In the genomic region with DNA sequence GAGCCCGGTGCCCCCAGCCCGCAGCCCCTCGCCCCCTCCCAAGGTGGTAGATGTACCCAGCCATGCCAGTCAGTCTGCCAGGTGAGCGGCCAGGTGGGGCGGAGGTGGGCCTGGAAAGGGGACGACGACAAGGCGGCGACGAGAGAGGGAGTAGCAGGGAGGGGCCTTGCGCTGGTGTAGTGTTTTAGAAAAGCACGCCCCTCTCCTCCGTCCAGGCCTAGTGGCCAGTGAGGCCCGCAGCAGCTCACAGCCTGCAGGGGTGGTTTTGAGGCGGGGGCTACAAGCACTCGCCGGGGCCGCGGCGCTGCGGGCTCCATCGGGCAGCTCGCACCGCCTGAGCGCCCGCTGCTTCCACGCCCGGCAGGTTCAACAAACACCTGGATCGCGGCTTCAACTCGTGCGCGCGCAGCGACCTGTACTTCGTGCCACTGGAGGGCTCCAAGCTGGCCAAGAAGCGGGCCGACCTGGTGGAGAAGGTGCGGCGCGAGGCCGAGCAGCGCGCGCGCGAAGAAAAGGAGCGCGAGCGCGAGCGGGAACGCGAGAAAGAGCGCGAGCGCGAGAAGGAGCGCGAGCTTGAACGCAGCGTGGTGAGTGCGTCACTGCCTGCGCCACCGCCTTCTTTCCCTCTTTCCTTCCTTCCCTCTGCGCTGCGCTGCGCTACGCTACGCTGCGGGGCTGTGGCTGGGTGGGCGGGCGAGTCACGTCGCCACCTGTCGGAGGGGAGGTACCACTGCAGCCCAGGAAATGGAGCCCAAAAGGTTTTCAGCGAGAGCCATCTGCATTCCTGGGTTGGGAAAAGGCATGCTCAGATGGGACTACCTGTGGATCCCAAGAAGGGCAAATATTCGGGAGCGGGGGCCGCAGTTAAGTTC, we compare ENCODE assay signal across 8 cellular contexts. TPM values are rescaled to one million over a fixed set of nuclear protein-coding genes. Genes with fewer than 3 reads are reported as not detected.
DNase-seq lines count a peak whose midpoint lies in the region; FAIRE-seq and TF ChIP-seq lines count a peak whose summit lies in the region.

No MANE protein-coding gene starts in this region.

- no peak for TF ChIP-seq EP300 in suprapubic skin (IDR thresholded peaks at IDR 0.05)

- 1% methylated on average over 31 of the region's 80 CpGs for WGBS in suprapubic skin

- no peaks in the 10 kb centered on the region for H3K27me3 Mint-ChIP-seq in activated naive CD4-positive, alpha-beta T cell treated with anti-CD3 and anti-CD28 coated beads, Interleukin-2, amount 10 ng/mL, durations not matched to agents 7 days and 5 days

- H3K27ac ChIP-seq in neutrophil (peak overlapping the region; percentile 85), suprapubic skin (peak overlapping the region; percentile 94)

- H3K9me3 ChIP-seq in neutrophil (no peaks in the 10 kb centered on the region), suprapubic skin (no peaks in the 10 kb centered on the region)

- in situ Hi-C loops in SK-MEL-5 (cut with HindIII; ENCODE audit: low pct_unique_long_range_greater_than_20kb, low sequenced_read_pairs): no loop called here

- H3K4me3 Mint-ChIP-seq in activated naive CD4-positive, alpha-beta T cell treated with anti-CD3 and anti-CD28 coated beads, Interleukin-2, amount 10 ng/mL, durations not matched to agents 7 days and 5 days: peak overlapping the region; percentile 82

- H3K36me3 ChIP-seq in GM06990 (ENCODE audit: control insufficient read depth, insufficient read depth, low read length) (peaks cover 14% of the 10 kb centered on the region), neutrophil (no peaks in the 10 kb centered on the region), suprapubic skin (peaks cover 41% of the 10 kb centered on the region)

- H3K9me3 Mint-ChIP-seq in activated naive CD4-positive, alpha-beta T cell treated with anti-CD3 and anti-CD28 coated beads, Interleukin-2, amount 10 ng/mL, durations not matched to agents 7 days and 5 days: no peaks in the 10 kb centered on the region

- DNase-seq in GM06990 (ENCODE audit: extremely low read depth, insufficient read length) (peak; percentile 96), HEK293T (ENCODE audit: extremely low spot score) (peak; percentile 84), NAMALWA (ENCODE audit: low spot score) (peak; percentile 98), SK-MEL-5 (ENCODE audit: low read depth, low spot score) (peak; percentile 95), frontal cortex (ENCODE audit: low spot score in 2 of 2) (peak; percentile 87 to 89), suprapubic skin (ENCODE audit: low spot score in 2 of 2) (peak; percentile 96)
- peak; percentile 95 for DNase-seq in activated naive CD4-positive, alpha-beta T cell treated with anti-CD3 and anti-CD28 coated beads, Interleukin-2, amount 10 ng/mL, durations not matched to agents 7 days and 5 days

- H3K4me1 Mint-ChIP-seq in activated naive CD4-positive, alpha-beta T cell treated with anti-CD3 and anti-CD28 coated beads, Interleukin-2, amount 10 ng/mL, durations not matched to agents 7 days and 5 days: peaks cover 58% of the 10 kb centered on the region

- H3K27ac Mint-ChIP-seq in activated naive CD4-positive, alpha-beta T cell treated with anti-CD3 and anti-CD28 coated beads, Interleukin-2, amount 10 ng/mL, durations not matched to agents 7 days and 5 days: peak overlapping the region; percentile 97

- peak overlapping the region; percentile 90 for H3K4me3 ChIP-seq in GM06990 (replicated peaks; ENCODE audit: low read depth, low read length)
- H3K4me3 ChIP-seq in neutrophil (ENCODE audit: low read depth in 1 of 2, low read length in 1 of 2): peak overlapping the region; percentile 61 to 95
- H3K4me3 ChIP-seq in suprapubic skin: peak overlapping the region; percentile 83

- CTCF ChIA-PET in HEK293T (lab: Yijun Ruan, JAX): interaction anchor here (0.6 to 2.2 kb wide), 7 partner anchors 9 to 342 kb away, joined by 3 to 15 read pairs (median 5); a partner anchor contains a TSS
- CTCF ChIA-PET in activated naive CD4-positive, alpha-beta T cell treated with anti-CD3 and anti-CD28 coated beads, Interleukin-2, amount 10 ng/mL, durations not matched to agents 7 days and 5 days (lab: Charles Lee): interaction anchor here (0.6 to 16.3 kb wide), 12 partner anchors 9 to 175 kb away, joined by 3 to 491 read pairs (median 5); a partner anchor contains a TSS

- TF ChIP-seq CTCF in GM06990 (IDR thresholded peaks at IDR 0.05; ENCODE audit: insufficient read depth, low read length, poor library complexity, severe bottlenecking) (peak; percentile 97), neutrophil (IDR thresholded peaks at IDR 0.05) (peak; percentile 99), suprapubic skin (IDR thresholded peaks at IDR 0.05) (peak; percentile 76 to 96)

- H3K36me3 Mint-ChIP-seq in activated naive CD4-positive, alpha-beta T cell treated with anti-CD3 and anti-CD28 coated beads, Interleukin-2, amount 10 ng/mL, durations not matched to agents 7 days and 5 days: peaks cover 38% of the 10 kb centered on the region

- FAIRE-seq in frontal cortex (lab: Jason Lieb, UNC): no peak

- no peak for TF ChIP-seq POLR2A in suprapubic skin (IDR thresholded peaks at IDR 0.05)

- no peaks in the 10 kb centered on the region for H3K27me3 ChIP-seq in GM06990 (replicated peaks; ENCODE audit: control insufficient read depth, insufficient read depth, low read length)
- peaks cover 2% of the 10 kb centered on the region for H3K27me3 ChIP-seq in neutrophil
- H3K27me3 ChIP-seq in suprapubic skin: no peaks in the 10 kb centered on the region

- H3K4me1 ChIP-seq in neutrophil (ENCODE audit: control insufficient read depth in 1 of 2, insufficient read depth in 1 of 2, low read depth in 1 of 2, low read length in 1 of 2): peaks cover 35 to 36% of the 10 kb centered on the region in 2 experiments
- peaks cover 40% of the 10 kb centered on the region for H3K4me1 ChIP-seq in suprapubic skin

- POLR2A ChIA-PET in HEK293T (lab: Yijun Ruan, JAX): interaction anchor here (0.9 to 8.1 kb wide), 17 partner anchors 9 to 110 kb away, joined by 3 to 95 read pairs (median 5); a partner anchor contains a TSS

TF ChIP-seq in HEK293T, 16 proteins besides CTCF, POLR2A, EP300 and RAD21:
- TF ChIP-seq NFRKB (IDR thresholded peaks at IDR 0.05) (no peak), BHLHE40 (IDR thresholded peaks at IDR 0.05; ENCODE audit: borderline replicate concordance) (no peak), ZNF384 (IDR thresholded peaks at IDR 0.05) (no peak), SUZ12 (IDR thresholded peaks at IDR 0.05) (no peak), HDGF (IDR thresholded peaks at IDR 0.05; ENCODE audit: borderline replicate concordance) (no peak), FOXK2 (IDR thresholded peaks at IDR 0.05) (no peak), FOXA1 (IDR thresholded peaks at IDR 0.05) (no peak), L3MBTL2 (conservative IDR thresholded peaks at IDR 0.05) (peak; percentile 95), ARNT (IDR thresholded peaks at IDR 0.05) (no peak), CTBP1 (IDR thresholded peaks at IDR 0.05; ENCODE audit: borderline replicate concordance) (peak; percentile 53; the same call in 1 of the 2 replicates), ELF4 (IDR thresholded peaks at IDR 0.05) (no peak), SP1 (IDR thresholded peaks at IDR 0.05) (no peak), TARDBP (IDR thresholded peaks at IDR 0.05) (no peak), FOXM1 (IDR thresholded peaks at IDR 0.05; ENCODE audit: borderline replicate concordance) (no peak), LEF1 (IDR thresholded peaks at IDR 0.05; ENCODE audit: borderline replicate concordance) (0 out of 2 replicates have a peak, but pooled peaks have one; percentile 35)
- TF ChIP-seq, protein P1, sequence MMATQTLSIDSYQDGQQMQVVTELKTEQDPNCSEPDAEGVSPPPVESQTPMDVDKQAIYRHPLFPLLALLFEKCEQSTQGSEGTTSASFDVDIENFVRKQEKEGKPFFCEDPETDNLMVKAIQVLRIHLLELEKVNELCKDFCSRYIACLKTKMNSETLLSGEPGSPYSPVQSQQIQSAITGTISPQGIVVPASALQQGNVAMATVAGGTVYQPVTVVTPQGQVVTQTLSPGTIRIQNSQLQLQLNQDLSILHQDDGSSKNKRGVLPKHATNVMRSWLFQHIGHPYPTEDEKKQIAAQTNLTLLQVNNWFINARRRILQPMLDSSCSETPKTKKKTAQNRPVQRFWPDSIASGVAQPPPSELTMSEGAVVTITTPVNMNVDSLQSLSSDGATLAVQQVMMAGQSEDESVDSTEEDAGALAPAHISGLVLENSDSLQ (IDR thresholded peaks at IDR 0.05): no peak
TF ChIP-seq in HEK293T: peak in this region for 3.

RNA-seq across cellular contexts. Expression of a gene that starts 5.9 kb away (rescaled TPM):
- total RNA-seq in SK-MEL-5 (2014; rRNA removed; shearing (Covaris generic)): not detected in 2 replicates
- not detected in 2 replicates for polyA plus RNA-seq in SK-MEL-5 (2015; cell fraction: cytosol; rRNA removed)
- polyA plus RNA-seq in SK-MEL-5 (2015; cell fraction: nucleus; rRNA removed): not detected in 2 replicates
- total RNA-seq in frontal cortex: not detected
- not detected for total RNA-seq in suprapubic skin

RNA-seq across cellular contexts. Expression of a gene that starts 6.1 kb away (rescaled TPM):
- 118 and 135 TPM in 2 replicates for total RNA-seq in SK-MEL-5 (2014; rRNA removed; shearing (Covaris generic))
- polyA plus RNA-seq in SK-MEL-5 (2015; cell fraction: cytosol; rRNA removed): 121 and 213 TPM in 2 replicates
- 14.3 and 25.2 TPM in 2 replicates for polyA plus RNA-seq in SK-MEL-5 (2015; cell fraction: nucleus; rRNA removed)
- total RNA-seq in frontal cortex: 322 TPM
- total RNA-seq in suprapubic skin: 100 to 1,000 TPM; 251 to 495 (median 436) TPM

RNA-seq across cellular contexts. Expression of a gene that starts 10.0 kb away (rescaled TPM):
- 3.1 and 5.0 TPM in 2 replicates for total RNA-seq in SK-MEL-5 (2014; rRNA removed; shearing (Covaris generic))
- 75.1 and 95.0 TPM in 2 replicates for polyA plus RNA-seq in SK-MEL-5 (2015; cell fraction: cytosol; rRNA removed)
- 79.4 and 83.5 TPM in 2 replicates for polyA plus RNA-seq in SK-MEL-5 (2015; cell fraction: nucleus; rRNA removed)
- total RNA-seq in frontal cortex (11.8 TPM), suprapubic skin (100 to 1,000 TPM in 1 of 4 donors, 10 to 100 TPM in 3; 58.4 to 137 (median 67.7) TPM)

RNA-seq across cellular contexts. Expression of a gene that starts 13.4 kb away (rescaled TPM):
- not detected in 2 replicates for total RNA-seq in SK-MEL-5 (2014; rRNA removed; shearing (Covaris generic))
- polyA plus RNA-seq in SK-MEL-5 (2015; cell fraction: cytosol; rRNA removed): 1.2 TPM in 1 of 2 replicates, not detected in the other
- polyA plus RNA-seq in SK-MEL-5 (2015; cell fraction: nucleus; rRNA removed): 3.5 TPM in 1 of 2 replicates, not detected in the other
- 1.6 TPM for total RNA-seq in frontal cortex
- 10 to 100 TPM; 18.5 to 59.1 (median 39.4) TPM for total RNA-seq in suprapubic skin

RNA-seq across cellular contexts. Expression of a gene that starts 23.3 kb away (rescaled TPM):
- 14.5 and 16.5 TPM in 2 replicates for total RNA-seq in SK-MEL-5 (2014; rRNA removed; shearing (Covaris generic))
- polyA plus RNA-seq in SK-MEL-5 (2015; cell fraction: cytosol; rRNA removed): 20.2 and 24.5 TPM in 2 replicates
- polyA plus RNA-seq in SK-MEL-5 (2015; cell fraction: nucleus; rRNA removed): 76.5 and 81.0 TPM in 2 replicates
- total RNA-seq in frontal cortex (169 TPM), suprapubic skin (10 to 100 TPM in 1 of 4 donors, 1 to 10 TPM in 3; 1.3 to 15.4 (median 6.9) TPM)

Comparison
In these comparisons a context has a peak if more than half of its experiments do, and no peak if none do; other contexts are left out.
1. Peak in every context shown above with its lines: DNase-seq, H3K4me3 ChIP-seq and H3K27ac ChIP-seq.